Comparison of ENCODE assay signal across 8 cellular contexts in the genomic region with DNA sequence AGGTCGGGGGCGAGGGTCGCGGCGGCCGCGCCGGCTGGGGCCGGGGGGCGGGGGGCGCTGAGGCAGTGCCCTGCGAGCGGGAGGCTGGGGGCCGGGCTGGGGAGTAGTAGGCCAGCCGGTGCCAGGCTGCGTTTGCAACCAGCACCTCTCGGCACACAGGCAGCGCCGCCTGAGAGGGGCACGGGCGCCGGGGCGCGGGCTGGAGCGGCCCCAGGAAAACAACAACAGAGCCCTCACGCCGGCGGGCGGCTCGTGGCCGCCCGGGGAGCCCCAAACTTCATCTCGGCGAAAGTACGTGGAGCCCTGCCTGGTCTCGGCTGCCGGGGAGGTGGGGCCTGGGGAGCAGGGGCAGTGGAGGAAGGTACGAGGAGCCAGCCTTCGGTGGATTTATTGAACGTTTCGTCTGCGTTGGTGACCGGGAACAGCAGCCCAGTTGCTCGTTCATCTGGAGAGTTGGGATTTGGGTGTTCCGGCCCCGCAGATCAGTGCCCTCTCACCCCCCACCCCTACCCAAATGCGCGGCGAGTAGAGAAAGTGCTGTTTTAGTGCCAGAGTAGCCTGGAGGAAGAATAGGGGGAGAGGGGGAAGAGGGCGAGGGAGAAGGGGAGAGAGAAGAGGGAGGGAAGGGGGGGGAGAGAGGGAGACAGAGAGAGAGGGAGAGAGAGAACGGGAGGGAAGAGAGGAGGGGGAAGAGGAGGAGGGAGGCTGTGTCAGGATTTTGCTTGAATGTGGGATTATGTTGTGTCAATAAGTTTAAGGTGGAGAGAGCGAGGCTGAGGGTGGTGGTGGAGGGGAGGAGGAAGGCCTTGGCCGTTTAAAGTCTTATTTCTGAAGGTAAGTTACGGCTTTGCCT. TPM values are rescaled to one million over a fixed set of nuclear protein-coding genes. Genes with fewer than 3 reads are reported as not detected.
A peak's percentile ranks its signal among the peaks of the same experiment; 100 is the strongest.
DNase-seq lines count a peak whose midpoint lies in the region; ATAC-seq and TF ChIP-seq lines count a peak whose summit lies in the region.

No MANE protein-coding gene starts in this region.

- H3K27me3 ChIP-seq in Caco-2 (replicated peaks; ENCODE audit: control insufficient read depth, insufficient read depth, low read length) (no peaks in the 10 kb centered on the region; the same call in 1 of the 2 replicates), SJCRH30 (no peaks in the 10 kb centered on the region), neuronal stem cell (ENCODE audit: control insufficient read depth in 3 of 3, insufficient read depth in 3 of 3, low read depth in 1 of 3, low read length in 3 of 3) (no peaks in the 10 kb centered on the region), upper lobe of left lung (no peaks in the 10 kb centered on the region)

- WGBS in neuronal stem cell (ENCODE audit: extremely low coverage in 2 of 2, insufficient read length in 2 of 2, insufficient replicate concordance in 1 of 2), 2 donors: no CpG with 5 or more reads among the region's 54 CpGs
- WGBS in upper lobe of left lung, 2 donors: 0 to 1% methylated on average over 20 to 29 of the region's 54 CpGs

- peak in 1 of 2 experiments; percentile 46 for DNase-seq in Caco-2
- DNase-seq in SJCRH30: peak; percentile 55 to 69
- peak; percentile 50 for DNase-seq in activated naive CD4-positive, alpha-beta T cell treated with anti-CD3 and anti-CD28 coated beads for 36 hours
- DNase-seq in globus pallidus (ENCODE audit: low spot score): peak; percentile 76
- peak; percentile 51 for DNase-seq in neuronal stem cell (ENCODE audit: low spot score)
- DNase-seq in upper lobe of left lung: peak; percentile 59 to 94

- H3K9ac ChIP-seq in neuronal stem cell (ENCODE audit: low read depth, low read length, poor library complexity): peak overlapping the region; percentile 81

- ATAC-seq in GM19467 (IDR thresholded peaks at IDR 0.05; ENCODE audit: unreplicated experiment) (peak; percentile 29), HG03571 (IDR thresholded peaks at IDR 0.05; ENCODE audit: unreplicated experiment) (peak; percentile 25), upper lobe of left lung (ENCODE audit: low FRiP score in 2 of 2) (peak; percentile 69 to 73)

- POLR2A ChIA-PET in Caco-2 (lab: Charles Lee): no interaction called here

- BruUV-seq in Caco-2 (replicated peaks; lab: Mats Ljungman, UMichigan): no TSS peak

- no peak overlapping the region for H3K27ac Mint-ChIP-seq in Caco-2 (ENCODE audit: unreplicated experiment)
- H3K27ac Mint-ChIP-seq in activated naive CD4-positive, alpha-beta T cell treated with anti-CD3 and anti-CD28 coated beads for 36 hours: peak overlapping the region; percentile 94

- no peak overlapping the region for H3K4ac ChIP-seq in neuronal stem cell (ENCODE audit: low read length)

- H3K14ac ChIP-seq in neuronal stem cell (ENCODE audit: low read length): peak overlapping the region; percentile 94

- TF ChIP-seq POLR2A in upper lobe of left lung (IDR thresholded peaks at IDR 0.05): peak in 1 of 4 donors; percentile 11

- no peak overlapping the region for H3K23ac ChIP-seq in neuronal stem cell (ENCODE audit: low read depth, low read length, poor library complexity)

- peak overlapping the region; percentile 93 for H2BK5ac ChIP-seq in neuronal stem cell (ENCODE audit: low read length)

- H3K4me3 Mint-ChIP-seq in Caco-2 (ENCODE audit: unreplicated experiment): peak overlapping the region; percentile 82
- peak overlapping the region; percentile 92 for H3K4me3 Mint-ChIP-seq in activated naive CD4-positive, alpha-beta T cell treated with anti-CD3 and anti-CD28 coated beads for 36 hours

- no peak overlapping the region for H2BK120ac ChIP-seq in neuronal stem cell (ENCODE audit: low read depth, low read length)

- H2BK12ac ChIP-seq in neuronal stem cell (ENCODE audit: low read length): no peak overlapping the region

- peaks cover 6% of the 10 kb centered on the region for H3K36me3 Mint-ChIP-seq in Caco-2 (ENCODE audit: insufficient read depth, unreplicated experiment)
- peaks cover 3% of the 10 kb centered on the region for H3K36me3 Mint-ChIP-seq in activated naive CD4-positive, alpha-beta T cell treated with anti-CD3 and anti-CD28 coated beads for 36 hours (ENCODE audit: low read depth)

- peak overlapping the region; percentile 89 for H2BK15ac ChIP-seq in neuronal stem cell (ENCODE audit: low read length)

- H3K4me1 ChIP-seq in Caco-2: no peaks in the 10 kb centered on the region
- peaks cover 3% of the 10 kb centered on the region; the same call in 1 of the 2 replicates for H3K4me1 ChIP-seq in SJCRH30
- H3K4me1 ChIP-seq in neuronal stem cell (ENCODE audit: control insufficient read depth in 2 of 2, insufficient read depth in 1 of 2, low read depth in 1 of 2, low read length in 2 of 2): peaks cover 8 to 10% of the 10 kb centered on the region in 2 donors
- H3K4me1 ChIP-seq in upper lobe of left lung: peaks cover 9 to 15% (median 12%) of the 10 kb centered on the region in 4 donors

- H3K9me3 Mint-ChIP-seq in Caco-2 (ENCODE audit: unreplicated experiment): no peaks in the 10 kb centered on the region
- no peaks in the 10 kb centered on the region for H3K9me3 Mint-ChIP-seq in activated naive CD4-positive, alpha-beta T cell treated with anti-CD3 and anti-CD28 coated beads for 36 hours

- H3K36me3 ChIP-seq in Caco-2 (ENCODE audit: control insufficient read depth, insufficient read depth, low read length) (no peaks in the 10 kb centered on the region), SJCRH30 (no peaks in the 10 kb centered on the region), neuronal stem cell (replicated peaks in 1 of 2; ENCODE audit: control insufficient read depth in 2 of 2, insufficient read depth in 2 of 2, low read length in 2 of 2) (peaks cover 0 to 23% of the 10 kb centered on the region in 2 donors), upper lobe of left lung (no peaks in the 10 kb centered on the region)

- peaks cover 9% of the 10 kb centered on the region for H3K79me1 ChIP-seq in neuronal stem cell (ENCODE audit: low read depth, low read length)

- TF ChIP-seq CTCF in Caco-2 (IDR thresholded peaks at IDR 0.05; ENCODE audit: insufficient read depth in 1 of 2, low read depth in 1 of 2, low read length in 1 of 2, severe bottlenecking in 1 of 2, unreplicated experiment in 1 of 2) (no peak), upper lobe of left lung (IDR thresholded peaks at IDR 0.05) (peak in 1 of 6 experiments; percentile 5)

- H3K4me1 Mint-ChIP-seq in Caco-2 (ENCODE audit: low read depth, unreplicated experiment): peaks cover 4% of the 10 kb centered on the region
- peaks cover 25% of the 10 kb centered on the region for H3K4me1 Mint-ChIP-seq in activated naive CD4-positive, alpha-beta T cell treated with anti-CD3 and anti-CD28 coated beads for 36 hours (ENCODE audit: low read depth)

- H3K9me3 ChIP-seq in Caco-2 (no peaks in the 10 kb centered on the region), SJCRH30 (replicated peaks) (no peaks in the 10 kb centered on the region), neuronal stem cell (replicated peaks in 1 of 2; ENCODE audit: control insufficient read depth in 2 of 2, insufficient read depth in 1 of 2, low read depth in 1 of 2, low read length in 2 of 2) (no peaks in the 10 kb centered on the region), upper lobe of left lung (no peaks in the 10 kb centered on the region)

- intact Hi-C loops in Caco-2 (cut with micrococcal nuclease; ENCODE audit: unreplicated experiment): loop anchor here (5.0 kb wide), 1 partner anchor 91 kb away; no protein-coding TSS in a partner anchor
- intact Hi-C loops in activated naive CD4-positive, alpha-beta T cell treated with anti-CD3 and anti-CD28 coated beads for 36 hours (cut with micrococcal nuclease): loop anchor here (2.0 to 10.0 kb wide), 8 partner anchors 71 to 1349 kb away; partner anchors contain the start of genes CD47, CIP2A, DZIP3 and IFT57

- H3K27ac ChIP-seq in SJCRH30 (peak overlapping the region; percentile 66), neuronal stem cell (replicated peaks; ENCODE audit: low read length) (peak overlapping the region; percentile 93), upper lobe of left lung (peak overlapping the region; percentile 90 to 97 (median 94))

- peaks cover 19% of the 10 kb centered on the region for H3K27me3 Mint-ChIP-seq in Caco-2 (ENCODE audit: insufficient read depth, unreplicated experiment)
- H3K27me3 Mint-ChIP-seq in activated naive CD4-positive, alpha-beta T cell treated with anti-CD3 and anti-CD28 coated beads for 36 hours (ENCODE audit: low read depth): no peaks in the 10 kb centered on the region

- no peak for TF ChIP-seq EP300 in upper lobe of left lung (IDR thresholded peaks at IDR 0.05)

- peak overlapping the region; percentile 77 for H3K4me3 ChIP-seq in Caco-2 (ENCODE audit: low read depth, low read length)
- peak overlapping the region; percentile 90 for H3K4me3 ChIP-seq in SJCRH30
- H3K4me3 ChIP-seq in neuronal stem cell (ENCODE audit: low read length in 2 of 2): peak overlapping the region; percentile 93 to 96
- peak overlapping the region; percentile 54 to 91 (median 66) for H3K4me3 ChIP-seq in upper lobe of left lung

- H4K8ac ChIP-seq in neuronal stem cell (ENCODE audit: low read depth, low read length): no peak overlapping the region

- CTCF ChIA-PET in Caco-2 (lab: Charles Lee): no interaction called here
- CTCF ChIA-PET in activated naive CD4-positive, alpha-beta T cell treated with anti-CD3 and anti-CD28 coated beads for 36 hours (lab: Charles Lee): interaction anchor here (1.0 kb wide), 1 partner anchor 93 kb away, joined by 3 read pairs; no protein-coding TSS in a partner anchor

- peak overlapping the region; percentile 97 for H3K18ac ChIP-seq in neuronal stem cell (ENCODE audit: low read length)

- H2AFZ ChIP-seq in neuronal stem cell (ENCODE audit: low read length): peak overlapping the region; percentile 90

- no peak overlapping the region for H2AK5ac ChIP-seq in neuronal stem cell (ENCODE audit: low read depth, low read length)

- H4K91ac ChIP-seq in neuronal stem cell (ENCODE audit: low read depth, low read length, poor library complexity): no peak overlapping the region

- H3K4me2 ChIP-seq in neuronal stem cell (ENCODE audit: insufficient read depth, low read length, poor library complexity, severe bottlenecking): peak overlapping the region; percentile 99

RNA-seq across cellular contexts. Expression of gene BBX, which starts 0.8 kb away (rescaled TPM):
- 2.6 TPM in 2 replicates for total RNA-seq in Caco-2 (2022)
- 40.2 and 54.0 TPM in 2 replicates for total RNA-seq in SJCRH30 (2014; rRNA removed; shearing (Covaris generic))
- total RNA-seq in activated naive CD4-positive, alpha-beta T cell treated with anti-CD3 and anti-CD28 coated beads for 36 hours: 10 to 100 TPM; 43.1 to 48.6 TPM
- polyA plus RNA-seq in neuronal stem cell (2013, experiment 1 of 2): 30.1 TPM
- polyA plus RNA-seq in neuronal stem cell (2013, experiment 2 of 2): 31.5 TPM
- 10 to 100 TPM; 35.0 to 65.0 (median 42.8) TPM for total RNA-seq in upper lobe of left lung
